ENCODE assay signal across 40 cellular contexts in genomic region chr1:1054099-1054700, GRCh38. TPM values are rescaled to one million over a fixed set of nuclear protein-coding genes. Genes with fewer than 3 reads are reported as not detected.
"Had no signal": no experiment of that assay in that cellular context is flagged by ENCODE, and none has a peak within 500 bp of the region (broad histone marks: within the 10 kb centered on the region; RNA-seq: fewer than 3 reads in every experiment).

No MANE protein-coding gene starts in this region.

- H3K36me3 ChIP-seq: adrenal gland, ascending aorta, breast epithelium had no signal

- DNase-seq: activated effector memory CD4-positive, alpha-beta T cell treated with anti-CD3 and anti-CD28 coated beads, Interleukin-2, amount 50 U/mL, for 16 hours; activated effector memory CD4-positive, alpha-beta T cell treated with Interleukin-2 at 50 U/mL for 16 hours; activated gamma-delta T cell; activated gamma-delta T cell treated with Interleukin-2 at 50 U/mL for 16 hours; activated naive CD4-positive, alpha-beta T cell; activated naive CD4-positive, alpha-beta T cell treated with anti-CD3 and anti-CD28 coated beads for 36 hours; activated naive CD4-positive, alpha-beta T cell treated with anti-CD3 and anti-CD28 coated beads, Interleukin-2, amount 10 ng/mL, durations not matched to agents 7 days and 5 days; activated naive CD4-positive, alpha-beta T cell treated with anti-CD3 and anti-CD28 coated beads, Interleukin-2, amount 50 U/mL, for 16 hours; activated naive CD4-positive, alpha-beta T cell treated with Interleukin-2 at 50 U/mL for 16 hours; activated naive CD8-positive, alpha-beta T cell treated with anti-CD3 and anti-CD28 coated beads for 36 hours; activated naive CD8-positive, alpha-beta T cell treated with anti-CD3 and anti-CD28 coated beads, Interleukin-2, amount 10 ng/mL, durations not matched to agents 7 days and 5 days; activated naive CD8-positive, alpha-beta T cell treated with anti-CD3 and anti-CD28 coated beads, Interleukin-2, amount 50 U/mL, for 24 hours; activated T-cell treated with anti-CD3 and anti-CD28 coated beads, Interleukin-2, amount 50 U/mL, for 24 hours; activated T-cell treated with anti-CD3 and anti-CD28 coated beads, Interleukin-2, amount 50 U/mL, for 4 hours; activated T-cell treated with anti-CD3 and anti-CD28 coated beads, Interleukin-2, amount 50 U/mL, for 48 hours; activated T-cell treated with anti-CD3 and anti-CD28 coated beads, Interleukin-2, amount 50 U/mL, for 72 hours; adrenal gland; amniotic stem cell; amygdala; anterior cingulate cortex; aorta; body of pancreas; brain microvascular endothelial cell; caudate nucleus; central memory CD4-positive, alpha-beta T cell; cerebellar nuclear complex had no signal

- H3K27ac Mint-ChIP-seq: activated naive CD4-positive, alpha-beta T cell treated with anti-CD3 and anti-CD28 coated beads for 36 hours; activated naive CD4-positive, alpha-beta T cell treated with anti-CD3 and anti-CD28 coated beads, Interleukin-2, amount 10 ng/mL, durations not matched to agents 7 days and 5 days; activated naive CD4-positive, alpha-beta T cell treated with anti-CD3 and anti-CD28 coated beads, Interleukin-2, amount 50 U/mL, for 24 hours; activated naive CD4-positive, alpha-beta T cell treated with anti-CD3 and anti-CD28 coated beads, Interleukin-2, amount 50 U/mL, for 72 hours; activated naive CD8-positive, alpha-beta T cell; activated naive CD8-positive, alpha-beta T cell treated with anti-CD3 and anti-CD28 coated beads for 36 hours; activated naive CD8-positive, alpha-beta T cell treated with anti-CD3 and anti-CD28 coated beads, Interleukin-2, amount 10 ng/mL, durations not matched to agents 7 days and 5 days; activated naive CD8-positive, alpha-beta T cell treated with anti-CD3 and anti-CD28 coated beads, Interleukin-2, amount 50 U/mL, for 24 hours; activated T-cell treated with anti-CD3 and anti-CD28 coated beads, Interleukin-2, amount 50 U/mL, for 24 hours; activated T-cell treated with anti-CD3 and anti-CD28 coated beads, Interleukin-2, amount 50 U/mL, for 72 hours; activated T-helper 1 cell treated with anti-CD3 and anti-CD28 coated beads, Interleukin-12 subunit alpha, Interleukin-12 subunit beta, Interleukin-2, Interleukin-4 antibody, amounts not matched to agents 30 ng/mL and 10 ng/mL and 1 ng/mL, durations not matched to agents 14 hours and 24 hours and 36 hours; activated T-helper 17 cell treated with anti-CD3 and anti-CD28 coated beads, Interleukin-2, amount 50 U/mL, for 72 hours; activated T-helper 2 cell treated with anti-CD3 and anti-CD28 coated beads, Interferon-gamma antibody, Interleukin-2, Interleukin-4, amounts not matched to agents 10 μg/mL and 5 μg/mL and 100 μg/mL, durations not matched to agents 14 hours and 24 hours and 36 hours had no signal

- H3K4me1 Mint-ChIP-seq: activated T-helper 17 cell treated with anti-CD3 and anti-CD28 coated beads, Interleukin-2, amount 50 U/mL, for 72 hours; central memory CD8-positive, alpha-beta T cell had no signal

- H3K4me3 ChIP-seq: adrenal gland, ascending aorta, body of pancreas, breast epithelium, cardiac muscle cell had no signal

- H3K9me3 ChIP-seq: adrenal gland, ascending aorta, body of pancreas, breast epithelium had no signal

- H3K27ac ChIP-seq: adrenal gland, ascending aorta, body of pancreas, brain microvascular endothelial cell, breast epithelium, cardiac muscle cell had no signal

- H3K27me3 ChIP-seq: brain microvascular endothelial cell had no signal

- H3K9me3 Mint-ChIP-seq: activated naive CD4-positive, alpha-beta T cell treated with anti-CD3 and anti-CD28 coated beads, Interleukin-2, amount 50 U/mL, for 24 hours; activated naive CD4-positive, alpha-beta T cell treated with anti-CD3 and anti-CD28 coated beads, Interleukin-2, amount 50 U/mL, for 72 hours; activated naive CD8-positive, alpha-beta T cell treated with anti-CD3 and anti-CD28 coated beads for 36 hours; activated naive CD8-positive, alpha-beta T cell treated with anti-CD3 and anti-CD28 coated beads, Interleukin-2, amount 50 U/mL, for 24 hours; activated T-cell treated with anti-CD3 and anti-CD28 coated beads, Interleukin-2, amount 50 U/mL, for 24 hours; activated T-cell treated with anti-CD3 and anti-CD28 coated beads, Interleukin-2, amount 50 U/mL, for 4 hours; activated T-helper 1 cell treated with anti-CD3 and anti-CD28 coated beads, Interleukin-12 subunit alpha, Interleukin-12 subunit beta, Interleukin-2, Interleukin-4 antibody, amounts not matched to agents 30 ng/mL and 10 ng/mL and 1 ng/mL, durations not matched to agents 14 hours and 24 hours and 36 hours; activated T-helper 17 cell treated with anti-CD3 and anti-CD28 coated beads, Interleukin-2, amount 50 U/mL, for 72 hours; activated T-helper 2 cell treated with anti-CD3 and anti-CD28 coated beads, Interferon-gamma antibody, Interleukin-2, Interleukin-4, amounts not matched to agents 10 μg/mL and 5 μg/mL and 100 μg/mL, durations not matched to agents 14 hours and 24 hours and 36 hours; brain; central memory CD8-positive, alpha-beta T cell had no signal

- H3K27me3 Mint-ChIP-seq: activated naive CD4-positive, alpha-beta T cell treated with anti-CD3 and anti-CD28 coated beads, Interleukin-2, amount 50 U/mL, for 24 hours; activated naive CD8-positive, alpha-beta T cell had no signal

- H3K36me3 Mint-ChIP-seq: activated naive CD4-positive, alpha-beta T cell treated with anti-CD3 and anti-CD28 coated beads, Interleukin-2, amount 10 ng/mL, durations not matched to agents 7 days and 5 days; activated naive CD4-positive, alpha-beta T cell treated with anti-CD3 and anti-CD28 coated beads, Interleukin-2, amount 50 U/mL, for 24 hours; activated naive CD4-positive, alpha-beta T cell treated with anti-CD3 and anti-CD28 coated beads, Interleukin-2, amount 50 U/mL, for 72 hours; activated naive CD8-positive, alpha-beta T cell had no signal

- H3K4me3 Mint-ChIP-seq: activated naive CD4-positive, alpha-beta T cell treated with anti-CD3 and anti-CD28 coated beads for 36 hours; activated naive CD4-positive, alpha-beta T cell treated with anti-CD3 and anti-CD28 coated beads, Interleukin-2, amount 10 ng/mL, durations not matched to agents 7 days and 5 days; activated naive CD4-positive, alpha-beta T cell treated with anti-CD3 and anti-CD28 coated beads, Interleukin-2, amount 50 U/mL, for 24 hours; activated naive CD8-positive, alpha-beta T cell; activated naive CD8-positive, alpha-beta T cell treated with anti-CD3 and anti-CD28 coated beads for 36 hours; activated naive CD8-positive, alpha-beta T cell treated with anti-CD3 and anti-CD28 coated beads, Interleukin-2, amount 10 ng/mL, durations not matched to agents 7 days and 5 days; activated naive CD8-positive, alpha-beta T cell treated with anti-CD3 and anti-CD28 coated beads, Interleukin-2, amount 50 U/mL, for 24 hours; activated T-cell treated with anti-CD3 and anti-CD28 coated beads, Interleukin-2, amount 50 U/mL, for 24 hours; activated T-cell treated with anti-CD3 and anti-CD28 coated beads, Interleukin-2, amount 50 U/mL, for 4 hours; activated T-cell treated with anti-CD3 and anti-CD28 coated beads, Interleukin-2, amount 50 U/mL, for 72 hours; activated T-helper 1 cell treated with anti-CD3 and anti-CD28 coated beads, Interleukin-12 subunit alpha, Interleukin-12 subunit beta, Interleukin-2, Interleukin-4 antibody, amounts not matched to agents 30 ng/mL and 10 ng/mL and 1 ng/mL, durations not matched to agents 14 hours and 24 hours and 36 hours; activated T-helper 17 cell treated with anti-CD3 and anti-CD28 coated beads, Interleukin-2, amount 50 U/mL, for 72 hours; brain; central memory CD8-positive, alpha-beta T cell had no signal

- H3K4me1 ChIP-seq: breast epithelium had no signal

RNA-seq across cellular contexts. Expression of gene RNF223, which starts 19.9 kb away (rescaled TPM):
- total RNA-seq: activated naive CD4-positive, alpha-beta T cell treated with anti-CD3 and anti-CD28 coated beads for 36 hours; activated naive CD4-positive, alpha-beta T cell treated with anti-CD3 and anti-CD28 coated beads, Interleukin-2, amount 50 U/mL, for 72 hours; activated naive CD8-positive, alpha-beta T cell treated with anti-CD3 and anti-CD28 coated beads for 36 hours; activated naive CD8-positive, alpha-beta T cell treated with anti-CD3 and anti-CD28 coated beads, Interleukin-2, amount 10 ng/mL, durations not matched to agents 7 days and 5 days; activated T-helper 17 cell treated with anti-CD3 and anti-CD28 coated beads, Interleukin-2, amount 50 U/mL, for 72 hours; activated T-helper 2 cell treated with anti-CD3 and anti-CD28 coated beads, Interferon-gamma antibody, Interleukin-2, Interleukin-4, amounts not matched to agents 10 μg/mL and 5 μg/mL and 100 μg/mL, durations not matched to agents 14 hours and 24 hours and 36 hours; adrenal gland; aorta; ascending aorta; cardiac septum; cerebellum; chondrocyte had no signal
- polyA plus RNA-seq: aorta, cardiac muscle cell had no signal
